In the genomic region with DNA sequence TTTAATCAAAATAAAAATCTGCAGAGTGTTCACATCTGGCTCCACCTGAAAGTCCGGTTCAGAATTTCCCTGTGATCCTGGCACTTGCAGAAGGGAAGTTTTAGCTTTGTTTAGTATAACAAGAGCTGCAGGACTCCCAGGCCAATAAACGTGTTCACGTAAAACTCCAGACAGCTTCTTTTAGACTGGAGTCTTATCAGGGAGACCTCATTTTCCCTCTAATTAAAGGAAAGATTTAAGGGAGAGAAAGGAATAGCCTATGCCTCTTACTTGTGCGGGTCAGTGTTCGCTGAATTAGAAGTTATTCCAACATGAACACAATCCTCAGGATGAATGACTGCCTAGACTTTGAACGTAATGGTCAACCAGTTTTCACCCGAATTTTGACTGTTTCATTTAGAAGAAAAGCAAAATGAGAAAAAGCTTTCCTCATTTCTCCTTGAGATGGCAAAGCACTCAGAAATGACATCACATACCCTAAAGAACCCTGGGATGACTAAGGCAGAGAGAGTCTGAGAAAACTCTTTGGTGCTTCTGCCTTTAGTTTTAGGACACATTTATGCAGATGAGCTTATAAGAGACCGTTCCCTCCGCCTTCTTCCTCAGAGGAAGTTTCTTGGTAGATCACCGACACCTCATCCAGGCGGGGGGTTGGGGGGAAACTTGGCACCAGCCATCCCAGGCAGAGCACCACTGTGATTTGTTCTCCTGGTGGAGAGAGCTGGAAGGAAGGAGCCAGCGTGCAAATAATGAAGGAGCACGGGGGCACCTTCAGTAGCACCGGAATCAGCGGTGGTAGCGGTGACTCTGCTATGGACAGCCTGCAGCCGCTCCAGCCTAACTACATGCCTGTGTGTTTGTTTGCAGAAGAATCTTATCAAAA, we compare ENCODE assay signal across 1 cellular context.
TF ChIP-seq lines count a peak whose summit lies in the region.

No MANE protein-coding gene starts in this region.

TF ChIP-seq in H1, 55 proteins besides CTCF, POLR2A, EP300 and RAD21:
- no peak for TF ChIP-seq TCF12 (IDR thresholded peaks at IDR 0.05; ENCODE audit: low read depth, low read length)
- no peak for TF ChIP-seq HDAC2 (IDR thresholded peaks at IDR 0.05; ENCODE audit: borderline replicate concordance in 1 of 2, low read depth in 2 of 2, low read length in 2 of 2)
- TF ChIP-seq YY1 (IDR thresholded peaks at IDR 0.05; ENCODE audit: low read depth, low read length) = peak; percentile 17; the same call in 1 of the 2 replicates
- TF ChIP-seq POLR2AphosphoS5 (IDR thresholded peaks at IDR 0.05; ENCODE audit: low read depth, low read length) = peak; percentile 56; the same call in 1 of the 2 replicates
- no peak for TF ChIP-seq JUN (IDR thresholded peaks at IDR 0.05; ENCODE audit: low read depth, low read length)
- TF ChIP-seq CBX5 (IDR thresholded peaks at IDR 0.05; ENCODE audit: low read depth, low read length) = no peak
- 0 out of 2 replicates have a peak, but pooled peaks have one; percentile 6 for TF ChIP-seq EGR1 (IDR thresholded peaks at IDR 0.05; ENCODE audit: borderline replicate concordance, low read depth, low read length)
- TF ChIP-seq JUND (IDR thresholded peaks at IDR 0.05; ENCODE audit: low read length) = 0 out of 2 replicates have a peak, but pooled peaks have one; percentile 22
- TF ChIP-seq TBP (IDR thresholded peaks at IDR 0.05; ENCODE audit: low read depth, low read length) = no peak; the same call in none of the 2 replicates
- peak; percentile 90 for TF ChIP-seq SP1 (IDR thresholded peaks at IDR 0.05; ENCODE audit: low read depth, low read length)
- peak; percentile 52; the same call in 1 of the 2 replicates for TF ChIP-seq TAF1 (IDR thresholded peaks at IDR 0.05; ENCODE audit: low read depth, low read length)
- TF ChIP-seq, protein P1, sequence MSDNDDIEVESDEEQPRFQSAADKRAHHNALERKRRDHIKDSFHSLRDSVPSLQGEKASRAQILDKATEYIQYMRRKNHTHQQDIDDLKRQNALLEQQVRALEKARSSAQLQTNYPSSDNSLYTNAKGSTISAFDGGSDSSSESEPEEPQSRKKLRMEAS (IDR thresholded peaks at IDR 0.05) = peak; percentile 91
- TF ChIP-seq CHD2 (IDR thresholded peaks at IDR 0.05; ENCODE audit: low read length) = no peak
- TF ChIP-seq, protein P2, sequence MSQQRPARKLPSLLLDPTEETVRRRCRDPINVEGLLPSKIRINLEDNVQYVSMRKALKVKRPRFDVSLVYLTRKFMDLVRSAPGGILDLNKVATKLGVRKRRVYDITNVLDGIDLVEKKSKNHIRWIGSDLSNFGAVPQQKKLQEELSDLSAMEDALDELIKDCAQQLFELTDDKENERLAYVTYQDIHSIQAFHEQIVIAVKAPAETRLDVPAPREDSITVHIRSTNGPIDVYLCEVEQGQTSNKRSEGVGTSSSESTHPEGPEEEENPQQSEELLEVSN (IDR thresholded peaks at IDR 0.05) = peak; percentile 86
